In the genomic region with DNA sequence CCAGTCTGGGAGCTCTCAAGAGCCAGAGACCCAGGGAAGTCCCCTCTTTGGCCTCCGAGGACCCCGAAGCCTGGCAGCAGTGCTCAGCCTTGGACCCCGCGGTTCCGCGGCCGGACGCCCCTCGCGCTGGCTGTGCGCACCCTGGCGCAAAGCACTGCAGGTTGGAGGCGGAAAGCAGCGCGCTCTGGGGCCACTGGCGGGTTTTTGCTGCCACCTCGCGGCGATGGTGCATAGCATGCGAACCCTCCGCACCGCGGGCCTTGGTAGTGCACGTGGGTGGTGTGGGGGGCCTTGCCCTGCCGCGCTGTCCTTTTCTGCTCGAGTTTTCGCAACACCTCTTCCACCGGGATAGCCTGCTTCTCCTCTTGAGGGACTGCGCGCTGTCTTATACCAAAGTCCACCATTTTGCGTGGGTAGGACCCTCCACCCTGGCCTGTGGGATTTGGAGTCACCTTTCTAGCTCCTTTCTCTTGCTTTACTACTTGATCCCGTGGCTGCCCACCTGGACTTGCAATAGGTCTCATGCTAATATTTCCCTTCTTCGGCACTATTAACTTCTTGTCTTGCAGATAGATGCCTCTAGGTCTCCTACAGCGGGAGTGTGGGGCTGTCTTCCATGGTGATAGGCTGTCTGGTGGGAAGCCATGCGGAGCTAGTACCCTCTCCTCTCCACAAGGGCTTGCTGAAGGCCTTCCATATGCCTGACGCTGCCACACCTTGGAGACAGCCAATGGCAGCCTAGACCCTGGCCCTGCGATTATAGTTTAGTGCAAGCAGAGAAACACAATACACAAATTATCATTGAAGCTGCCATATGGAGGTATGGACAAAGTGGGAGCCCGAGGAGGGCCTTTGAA, we compare ENCODE assay signal across 9 cellular contexts. TPM values are rescaled to one million over a fixed set of nuclear protein-coding genes. Genes with fewer than 3 reads are reported as not detected.
DNase-seq lines count a peak whose midpoint lies in the region; ATAC-seq and TF ChIP-seq lines count a peak whose summit lies in the region.
"Had no signal": no experiment of that assay in that cellular context is flagged by ENCODE, and none has a peak within 500 bp of the region (broad histone marks: within the 10 kb centered on the region; RNA-seq: fewer than 3 reads in every experiment).

No MANE protein-coding gene starts in this region.

- peaks cover 0 to 52% (median 19%) of the 10 kb centered on the region in 11 experiments; a peak in 13 of 22 replicates for H4K20me1 ChIP-seq in BLaER1 treated with 17β-estradiol and CSF1 and Interleukin-3, amounts not matched to agents 10 nM and 100 nM

- no peak for TF ChIP-seq POLR2A in tibial nerve (IDR thresholded peaks at IDR 0.05)

- H3K9ac ChIP-seq in BLaER1 treated with 17β-estradiol and CSF1 and Interleukin-3, amounts not matched to agents 10 nM and 100 nM = no peak overlapping the region
- no peak overlapping the region for H3K9ac ChIP-seq in parathyroid adenoma

- H3K9me3 ChIP-seq in BLaER1 treated with 17β-estradiol and CSF1 and Interleukin-3, amounts not matched to agents 10 nM and 100 nM (replicated peaks in 1 of 11) = no peaks in the 10 kb centered on the region; a peak in 2 of 22 replicates
- H3K9me3 ChIP-seq in parathyroid adenoma (ENCODE audit: control insufficient read depth, low read length) = no peaks in the 10 kb centered on the region
- no peaks in the 10 kb centered on the region for H3K9me3 ChIP-seq in tibial nerve

- no peak overlapping the region for H3K27ac ChIP-seq in BLaER1 treated with 17β-estradiol and CSF1 and Interleukin-3, amounts not matched to agents 10 nM and 100 nM
- no peak overlapping the region for H3K27ac ChIP-seq in parathyroid adenoma
- no peak overlapping the region for H3K27ac ChIP-seq in tibial nerve

- H3K4me1 ChIP-seq in BLaER1 treated with 17β-estradiol and CSF1 and Interleukin-3, amounts not matched to agents 10 nM and 100 nM = peaks cover 0 to 20% (median 7%) of the 10 kb centered on the region in 10 experiments; a peak in 11 of 20 replicates
- H3K4me1 ChIP-seq in parathyroid adenoma (peaks cover 21% of the 10 kb centered on the region), tibial nerve (peaks cover 0 to 39% (median 22%) of the 10 kb centered on the region in 4 donors)

- no peaks in the 10 kb centered on the region for H3K36me3 ChIP-seq in BLaER1 treated with 17β-estradiol and CSF1 and Interleukin-3, amounts not matched to agents 10 nM and 100 nM
- H3K36me3 ChIP-seq in parathyroid adenoma (ENCODE audit: control insufficient read depth, insufficient read depth, low read length) = no peaks in the 10 kb centered on the region
- no peaks in the 10 kb centered on the region for H3K36me3 ChIP-seq in tibial nerve

- H2AFZ ChIP-seq in parathyroid adenoma = peak overlapping the region; percentile 64

- DNase-seq in SK-N-DZ (ENCODE audit: low spot score) (peak; percentile 77), globus pallidus (ENCODE audit: low spot score) (peak; percentile 47), tibial nerve (ENCODE audit: low spot score in 2 of 2) (peak; percentile 22 to 44)
- DNase-seq in activated naive CD4-positive, alpha-beta T cell (lab: John Stamatoyannopoulos, UW) = peak; percentile 27 to 65 (median 55)

- TF ChIP-seq EP300 in tibial nerve (IDR thresholded peaks at IDR 0.05) = no peak

- H3K4me2 ChIP-seq in BLaER1 treated with 17β-estradiol and CSF1 and Interleukin-3, amounts not matched to agents 10 nM and 100 nM = peak overlapping the region; percentile 62 to 88 (median 73)
- peak overlapping the region; percentile 49 for H3K4me2 ChIP-seq in parathyroid adenoma (ENCODE audit: low read length)

- ATAC-seq in GM19438 (IDR thresholded peaks at IDR 0.05; ENCODE audit: low read depth, unreplicated experiment) = peak; percentile 60

- H3K4me3 ChIP-seq in BLaER1 treated with 17β-estradiol and CSF1 and Interleukin-3, amounts not matched to agents 10 nM and 100 nM = peak overlapping the region; percentile 12 to 52 (median 44); a peak in 16 of 20 replicates
- H3K4me3 ChIP-seq in parathyroid adenoma (ENCODE audit: low read depth, low read length) (peak overlapping the region; percentile 35), tibial nerve (peak overlapping the region in 2 of 4 donors; percentile 20)

- H3K27me3 ChIP-seq in BLaER1 treated with 17β-estradiol and CSF1 and Interleukin-3, amounts not matched to agents 10 nM and 100 nM = peaks cover 50 to 59% (median 54%) of the 10 kb centered on the region in 11 experiments
- H3K27me3 ChIP-seq in parathyroid adenoma (ENCODE audit: control insufficient read depth, insufficient read depth, low read length) (no peaks in the 10 kb centered on the region), tibial nerve (peaks cover 3 to 65% of the 10 kb centered on the region in 2 donors)

- WGBS in tibial nerve, 2 donors = 13 to 15% methylated on average over 20 to 23 of the region's 39 CpGs

- TF ChIP-seq CTCF in LNCAP (IDR thresholded peaks at IDR 0.05) (peak; percentile 67), parathyroid adenoma (IDR thresholded peaks at IDR 0.05) (peak; percentile 87), tibial nerve (IDR thresholded peaks at IDR 0.05) (peak; percentile 82 to 90 (median 87))

- no peaks in the 10 kb centered on the region for H3K79me2 ChIP-seq in parathyroid adenoma

RNA-seq across cellular contexts. Expression of a gene that starts 14.3 kb away (rescaled TPM):
- polyA plus RNA-seq in SK-N-DZ (2014; cell fraction: cytosol; rRNA removed) = 5.8 and 6.5 TPM in 2 replicates
- 4.6 and 5.7 TPM in 2 replicates for polyA plus RNA-seq in SK-N-DZ (2014; cell fraction: nucleus; rRNA removed)
- total RNA-seq in tibial nerve = under 1 TPM in 1 of 4 donors, not detected in 3; 0.90 TPM
- total RNA-seq: T-helper 1 cell treated with Interleukin-12 subunit alpha and Interleukin-12 subunit beta and Interleukin-4 antibody, amounts not matched to agents 30 ng/mL and 1 ng/mL, for 36 hours had no signal

RNA-seq across cellular contexts. Expression of a gene that starts 53.4 kb away (rescaled TPM):
- polyA plus RNA-seq in SK-N-DZ (2014; cell fraction: cytosol; rRNA removed) = 24.4 and 30.2 TPM in 2 replicates
- polyA plus RNA-seq in SK-N-DZ (2014; cell fraction: nucleus; rRNA removed) = 15.2 and 18.0 TPM in 2 replicates
- total RNA-seq in tibial nerve = 1 to 10 TPM in 3 of 4 donors, under 1 TPM in 1; 0.87 to 4.9 (median 2.5) TPM
- total RNA-seq: T-helper 1 cell treated with Interleukin-12 subunit alpha and Interleukin-12 subunit beta and Interleukin-4 antibody, amounts not matched to agents 30 ng/mL and 1 ng/mL, for 36 hours had no signal
